Comparison of ENCODE assay signal across 19 cellular contexts in the genomic region with DNA sequence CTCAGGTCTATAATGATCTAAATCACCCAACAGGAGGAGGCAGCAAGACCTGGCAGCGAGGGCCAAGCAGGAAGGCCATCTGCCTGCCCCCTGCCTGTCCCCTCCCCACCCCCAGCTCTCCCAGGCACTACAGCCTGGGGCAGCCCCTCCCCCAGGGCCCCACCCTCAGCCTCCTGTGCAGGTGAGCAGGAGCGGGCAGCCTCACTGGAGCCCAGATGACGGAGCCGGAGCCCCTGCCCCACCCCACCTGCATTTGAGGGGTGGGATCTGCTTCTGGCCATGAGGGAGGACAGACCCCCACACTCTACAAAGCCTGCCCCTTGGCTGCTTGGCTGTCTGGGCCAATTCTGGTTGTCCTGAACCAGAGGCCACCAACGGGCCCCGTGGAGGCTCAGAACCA. TPM values are rescaled to one million over a fixed set of nuclear protein-coding genes. Genes with fewer than 3 reads are reported as not detected.
DNase-seq lines count a peak whose midpoint lies in the region; ATAC-seq and TF ChIP-seq lines count a peak whose summit lies in the region.
"Had no signal": no experiment of that assay in that cellular context is flagged by ENCODE, and none has a peak within 500 bp of the region (broad histone marks: within the 10 kb centered on the region; RNA-seq: fewer than 3 reads in every experiment).

No MANE protein-coding gene starts in this region.

- H3K4me1 Mint-ChIP-seq in immature natural killer cell: peaks cover 22 to 27% of the 10 kb centered on the region in 2 donors

- no peak overlapping the region for H3K4me3 ChIP-seq in right atrium auricular region
- H3K4me3 ChIP-seq: SJSA1 had no signal

- peak overlapping the region in 4 of 5 donors; percentile 26 to 81 (median 50) for H3K4me3 Mint-ChIP-seq in immature natural killer cell

- no peaks in the 10 kb centered on the region for H3K9me3 ChIP-seq in right atrium auricular region

- H3K9me3 Mint-ChIP-seq in immature natural killer cell: no peaks in the 10 kb centered on the region

- H3K36me3 ChIP-seq in right atrium auricular region: no peaks in the 10 kb centered on the region
- H3K36me3 ChIP-seq: SJSA1 had no signal

- no peaks in the 10 kb centered on the region for H3K36me3 Mint-ChIP-seq in immature natural killer cell

- TF ChIP-seq CTCF in right atrium auricular region (IDR thresholded peaks at IDR 0.05): no peak

- H3K4me1 ChIP-seq in right atrium auricular region: peaks cover 0 to 9% of the 10 kb centered on the region in 2 donors

- peak overlapping the region in 2 of 6 donors; percentile 71 to 89 for H3K27ac Mint-ChIP-seq in immature natural killer cell

- ATAC-seq in left cardiac atrium: no peak
- ATAC-seq: HepG2, PC-3 had no signal

- intact Hi-C loops in left cardiac atrium (cut with DNase I): no loop called here

- H3K27me3 Mint-ChIP-seq in immature natural killer cell (ENCODE audit: low read depth in 3 of 3): peaks cover 2 to 17% (median 13%) of the 10 kb centered on the region in 3 donors

- H3K27ac ChIP-seq in right atrium auricular region (no peak overlapping the region), caudate nucleus (ENCODE audit: low read depth, low read length) (peak overlapping the region; percentile 98), temporal lobe (ENCODE audit: low read depth, low read length) (peak overlapping the region; percentile 96)
- H3K27ac ChIP-seq: SJSA1 had no signal

- DNase-seq in left cardiac atrium: peak; percentile 16
- DNase-seq in right atrium auricular region (ENCODE audit: low spot score): no peak
- no peak for DNase-seq in caudate nucleus (lab: John Stamatoyannopoulos, UW)
- DNase-seq in immature natural killer cell: no peak
- no peak for DNase-seq in cerebellar nuclear complex (lab: John Stamatoyannopoulos, UW)
- DNase-seq in middle frontal gyrus (ENCODE audit: extremely low spot score, low spot score): no peak
- DNase-seq: Calu3, DMS79 treated with DMSO at 0.1 percent for 48 hours, GF-D8, NCI-H1092 treated with DMSO at 0.1 percent for 48 hours, NCI-H1436, NCI-H1930, NCI-H2107, NCI-H524, NCI-H774, PC-3 had no signal

- no peaks in the 10 kb centered on the region for H3K27me3 ChIP-seq in right atrium auricular region

RNA-seq across cellular contexts. Expression of gene BAHCC1, which starts 12.4 kb away (rescaled TPM):
- total RNA-seq in left cardiac atrium: 1 to 10 TPM; 8.3 to 9.9 TPM
- total RNA-seq in right atrium auricular region: 10 to 100 TPM in 1 of 2 donors, 1 to 10 TPM in 1; 5.8 to 12.7 TPM
- polyA plus RNA-seq in immature natural killer cell: under 1 TPM in 1 of 3 donors, not detected in 2; 0.02 TPM
- total RNA-seq in temporal lobe: 16.7 TPM

Comparison
In these comparisons a context has a peak if more than half of its experiments do, and no peak if none do; other contexts are left out.
1. H3K27ac ChIP-seq: peak in caudate nucleus (single experiment) and temporal lobe (single experiment); none in right atrium auricular region (0 of 2).